In the genomic region with DNA sequence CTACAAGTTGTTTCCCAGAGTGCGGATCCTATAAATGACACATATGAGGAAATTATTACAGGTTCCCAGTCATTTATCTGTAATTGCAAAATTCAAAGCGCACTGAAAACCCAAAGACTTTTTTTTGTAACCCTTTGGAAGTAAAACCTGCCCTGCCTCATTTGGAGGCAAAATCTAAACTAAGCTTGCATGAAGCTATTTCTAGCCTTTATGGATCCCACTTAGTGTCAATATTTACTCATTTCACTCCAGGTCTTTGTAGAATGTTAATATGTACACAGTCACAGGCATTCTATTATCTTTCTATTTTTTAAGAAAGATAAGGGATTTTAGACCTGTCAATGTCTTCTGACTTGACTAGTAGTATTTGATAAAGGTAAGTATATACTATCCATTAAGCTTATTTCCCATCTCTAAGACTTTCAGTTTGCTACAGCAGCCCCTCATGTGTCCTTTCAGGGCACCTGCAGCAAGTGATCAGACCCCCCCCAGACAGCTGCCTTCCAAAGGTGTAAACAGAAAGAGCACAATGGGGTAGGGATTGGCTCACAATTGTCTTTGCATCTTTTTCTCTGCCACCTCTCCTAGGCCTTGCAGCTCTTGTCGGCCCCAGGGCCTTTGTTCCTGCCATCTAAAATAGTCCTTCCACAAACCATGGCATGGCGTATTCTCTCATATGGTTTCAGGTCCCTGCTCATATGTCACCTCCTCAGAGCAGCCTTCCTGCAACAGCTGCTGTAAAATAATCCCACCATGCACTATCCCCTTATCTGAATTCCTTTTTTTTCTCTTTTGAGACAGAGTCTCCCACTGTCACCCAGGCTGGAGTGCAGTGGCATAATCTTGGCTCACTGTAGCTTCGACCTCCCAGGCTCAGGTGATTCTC, we compare ENCODE assay signal across 1 cellular context.
TF ChIP-seq lines count a peak whose summit lies in the region.

No MANE protein-coding gene starts in this region.

TF ChIP-seq in HepG2, 621 proteins besides CTCF, POLR2A, EP300 and RAD21 (continued from another document and continues in another):
- TF ChIP-seq, protein P1, sequence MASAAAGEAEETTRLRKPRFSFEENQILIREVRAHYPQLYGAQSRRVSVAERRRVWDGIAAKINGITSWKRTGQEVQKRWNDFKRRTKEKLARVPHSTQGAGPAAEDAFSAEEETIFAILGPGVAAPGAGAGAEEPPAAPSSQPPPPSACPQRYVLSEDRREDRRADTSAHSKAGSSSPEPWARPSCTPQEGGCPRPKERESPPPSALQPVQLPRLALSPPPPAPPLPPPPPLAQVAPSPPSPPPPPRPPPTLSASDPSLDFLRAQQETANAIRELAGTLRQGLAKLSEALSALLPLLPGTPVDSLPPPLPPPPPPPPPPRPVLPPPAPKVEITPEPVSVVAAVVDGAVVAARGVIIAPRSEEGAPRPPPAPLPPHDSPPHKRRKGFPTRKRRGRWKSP (CRISPR knock-in tag; IDR thresholded peaks at IDR 0.05): no peak
- TF ChIP-seq KDM2A (CRISPR knock-in tag; IDR thresholded peaks at IDR 0.05; ENCODE audit: borderline replicate concordance, low read depth) (no peak), RBM22 (optimal IDR thresholded peaks at IDR 0.05; ENCODE audit: low read length) (no peak), TSC22D2 (CRISPR knock-in tag; IDR thresholded peaks at IDR 0.05; ENCODE audit: borderline replicate concordance) (no peak), ATAD3A (CRISPR knock-in tag; IDR thresholded peaks at IDR 0.05) (no peak), NFYB (CRISPR knock-in tag; IDR thresholded peaks at IDR 0.05) (no peak), ZBTB20 (CRISPR knock-in tag; IDR thresholded peaks at IDR 0.05; ENCODE audit: borderline replicate concordance, low read depth) (no peak), NKX3-1 (CRISPR knock-in tag; IDR thresholded peaks at IDR 0.05) (no peak), BCL6 (CRISPR knock-in tag; IDR thresholded peaks at IDR 0.05) (peak; percentile 93), MYC (CRISPR knock-in tag; IDR thresholded peaks at IDR 0.05; ENCODE audit: borderline replicate concordance) (no peak), ZNF558 (CRISPR knock-in tag; IDR thresholded peaks at IDR 0.05; ENCODE audit: borderline replicate concordance) (no peak), ZNF530 (CRISPR knock-in tag; IDR thresholded peaks at IDR 0.05; ENCODE audit: low read depth) (no peak), IRF2 (CRISPR knock-in tag; IDR thresholded peaks at IDR 0.05) (no peak; the same call in 1 of the 2 replicates), ZNF768 (CRISPR knock-in tag; IDR thresholded peaks at IDR 0.05) (no peak), ZBTB8A (CRISPR knock-in tag; IDR thresholded peaks at IDR 0.05; ENCODE audit: borderline replicate concordance, low read depth) (no peak), ZKSCAN1 (IDR thresholded peaks at IDR 0.05; ENCODE audit: low read length) (no peak), ZNF383 (CRISPR knock-in tag; IDR thresholded peaks at IDR 0.05; ENCODE audit: borderline replicate concordance) (no peak), ZNF264 (CRISPR knock-in tag; IDR thresholded peaks at IDR 0.05) (0 out of 2 replicates have a peak, but pooled peaks have one; percentile 27), ZNF331 (CRISPR knock-in tag; IDR thresholded peaks at IDR 0.05) (no peak), ATM (IDR thresholded peaks at IDR 0.05; ENCODE audit: borderline replicate concordance) (no peak), MEF2D (CRISPR knock-in tag; IDR thresholded peaks at IDR 0.05) (peak; percentile 91), CEBPG (CRISPR knock-in tag; IDR thresholded peaks at IDR 0.05) (peak; percentile 12; the same call in 1 of the 2 replicates), NFKBIZ (CRISPR knock-in tag; IDR thresholded peaks at IDR 0.05) (no peak; the same call in 1 of the 2 replicates), ETV5 (CRISPR knock-in tag; IDR thresholded peaks at IDR 0.05; ENCODE audit: borderline replicate concordance) (no peak), ZNF781 (CRISPR knock-in tag; IDR thresholded peaks at IDR 0.05; ENCODE audit: borderline replicate concordance, not compliant biosample characterization) (no peak), EEA1 (CRISPR knock-in tag; IDR thresholded peaks at IDR 0.05; ENCODE audit: borderline replicate concordance) (no peak), HMG20A (CRISPR knock-in tag; IDR thresholded peaks at IDR 0.05; ENCODE audit: borderline replicate concordance) (peak; percentile 71; the same call in 1 of the 2 replicates), ZNF589 (CRISPR knock-in tag; conservative IDR thresholded peaks at IDR 0.05) (no peak), ZNF777 (CRISPR knock-in tag; IDR thresholded peaks at IDR 0.05) (no peak), ARHGAP35 (CRISPR knock-in tag; IDR thresholded peaks at IDR 0.05; ENCODE audit: borderline replicate concordance) (no peak), HDAC1 (CRISPR knock-in tag; IDR thresholded peaks at IDR 0.05) (no peak; the same call in 1 of the 2 replicates), ZEB1 (IDR thresholded peaks at IDR 0.05; ENCODE audit: insufficient replicate concordance, low read depth) (no peak), POLR2AphosphoS5 (IDR thresholded peaks at IDR 0.05; ENCODE audit: low read depth, low read length) (no peak), KMT2B (CRISPR knock-in tag; IDR thresholded peaks at IDR 0.05) (no peak), RBM39 (IDR thresholded peaks at IDR 0.05; ENCODE audit: low read depth, low read length, poor library complexity, severe bottlenecking) (no peak), TOPORS (CRISPR knock-in tag; IDR thresholded peaks at IDR 0.05) (no peak), ZBTB7A (CRISPR knock-in tag; IDR thresholded peaks at IDR 0.05) (no peak), ZNF10 (CRISPR knock-in tag; IDR thresholded peaks at IDR 0.05; ENCODE audit: borderline replicate concordance, low read depth) (no peak)
- TF ChIP-seq, protein P2, sequence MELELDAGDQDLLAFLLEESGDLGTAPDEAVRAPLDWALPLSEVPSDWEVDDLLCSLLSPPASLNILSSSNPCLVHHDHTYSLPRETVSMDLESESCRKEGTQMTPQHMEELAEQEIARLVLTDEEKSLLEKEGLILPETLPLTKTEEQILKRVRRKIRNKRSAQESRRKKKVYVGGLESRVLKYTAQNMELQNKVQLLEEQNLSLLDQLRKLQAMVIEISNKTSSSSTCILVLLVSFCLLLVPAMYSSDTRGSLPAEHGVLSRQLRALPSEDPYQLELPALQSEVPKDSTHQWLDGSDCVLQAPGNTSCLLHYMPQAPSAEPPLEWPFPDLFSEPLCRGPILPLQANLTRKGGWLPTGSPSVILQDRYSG (CRISPR knock-in tag; IDR thresholded peaks at IDR 0.05): no peak
- TF ChIP-seq, protein P3, sequence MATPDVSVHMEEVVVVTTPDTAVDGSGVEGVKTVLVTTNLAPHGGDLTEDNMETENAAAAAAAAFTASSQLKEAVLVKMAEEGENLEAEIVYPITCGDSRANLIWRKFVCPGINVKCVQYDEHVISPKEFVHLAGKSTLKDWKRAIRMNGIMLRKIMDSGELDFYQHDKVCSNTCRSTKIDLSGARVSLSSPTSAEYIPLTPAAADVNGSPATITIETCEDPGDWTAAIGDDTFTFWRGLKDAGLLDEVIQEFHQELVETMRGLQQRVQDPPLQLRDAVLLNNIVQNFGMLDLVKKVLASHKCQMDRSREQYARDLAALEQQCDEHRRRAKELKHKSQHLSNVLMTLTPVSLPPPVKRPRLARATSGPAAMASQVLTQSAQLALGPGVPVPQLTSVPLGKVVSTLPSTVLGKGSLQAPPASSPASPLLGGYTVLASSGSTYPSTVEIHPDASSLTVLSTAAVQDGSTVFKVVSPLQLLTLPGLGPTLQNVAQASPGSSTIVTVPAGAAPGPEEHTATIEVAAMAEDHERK (CRISPR knock-in tag; IDR thresholded peaks at IDR 0.05; ENCODE audit: low read depth): no peak
- TF ChIP-seq, protein P4, sequence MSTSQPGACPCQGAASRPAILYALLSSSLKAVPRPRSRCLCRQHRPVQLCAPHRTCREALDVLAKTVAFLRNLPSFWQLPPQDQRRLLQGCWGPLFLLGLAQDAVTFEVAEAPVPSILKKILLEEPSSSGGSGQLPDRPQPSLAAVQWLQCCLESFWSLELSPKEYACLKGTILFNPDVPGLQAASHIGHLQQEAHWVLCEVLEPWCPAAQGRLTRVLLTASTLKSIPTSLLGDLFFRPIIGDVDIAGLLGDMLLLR (CRISPR knock-in tag; IDR thresholded peaks at IDR 0.05): no peak
- TF ChIP-seq, protein P5, sequence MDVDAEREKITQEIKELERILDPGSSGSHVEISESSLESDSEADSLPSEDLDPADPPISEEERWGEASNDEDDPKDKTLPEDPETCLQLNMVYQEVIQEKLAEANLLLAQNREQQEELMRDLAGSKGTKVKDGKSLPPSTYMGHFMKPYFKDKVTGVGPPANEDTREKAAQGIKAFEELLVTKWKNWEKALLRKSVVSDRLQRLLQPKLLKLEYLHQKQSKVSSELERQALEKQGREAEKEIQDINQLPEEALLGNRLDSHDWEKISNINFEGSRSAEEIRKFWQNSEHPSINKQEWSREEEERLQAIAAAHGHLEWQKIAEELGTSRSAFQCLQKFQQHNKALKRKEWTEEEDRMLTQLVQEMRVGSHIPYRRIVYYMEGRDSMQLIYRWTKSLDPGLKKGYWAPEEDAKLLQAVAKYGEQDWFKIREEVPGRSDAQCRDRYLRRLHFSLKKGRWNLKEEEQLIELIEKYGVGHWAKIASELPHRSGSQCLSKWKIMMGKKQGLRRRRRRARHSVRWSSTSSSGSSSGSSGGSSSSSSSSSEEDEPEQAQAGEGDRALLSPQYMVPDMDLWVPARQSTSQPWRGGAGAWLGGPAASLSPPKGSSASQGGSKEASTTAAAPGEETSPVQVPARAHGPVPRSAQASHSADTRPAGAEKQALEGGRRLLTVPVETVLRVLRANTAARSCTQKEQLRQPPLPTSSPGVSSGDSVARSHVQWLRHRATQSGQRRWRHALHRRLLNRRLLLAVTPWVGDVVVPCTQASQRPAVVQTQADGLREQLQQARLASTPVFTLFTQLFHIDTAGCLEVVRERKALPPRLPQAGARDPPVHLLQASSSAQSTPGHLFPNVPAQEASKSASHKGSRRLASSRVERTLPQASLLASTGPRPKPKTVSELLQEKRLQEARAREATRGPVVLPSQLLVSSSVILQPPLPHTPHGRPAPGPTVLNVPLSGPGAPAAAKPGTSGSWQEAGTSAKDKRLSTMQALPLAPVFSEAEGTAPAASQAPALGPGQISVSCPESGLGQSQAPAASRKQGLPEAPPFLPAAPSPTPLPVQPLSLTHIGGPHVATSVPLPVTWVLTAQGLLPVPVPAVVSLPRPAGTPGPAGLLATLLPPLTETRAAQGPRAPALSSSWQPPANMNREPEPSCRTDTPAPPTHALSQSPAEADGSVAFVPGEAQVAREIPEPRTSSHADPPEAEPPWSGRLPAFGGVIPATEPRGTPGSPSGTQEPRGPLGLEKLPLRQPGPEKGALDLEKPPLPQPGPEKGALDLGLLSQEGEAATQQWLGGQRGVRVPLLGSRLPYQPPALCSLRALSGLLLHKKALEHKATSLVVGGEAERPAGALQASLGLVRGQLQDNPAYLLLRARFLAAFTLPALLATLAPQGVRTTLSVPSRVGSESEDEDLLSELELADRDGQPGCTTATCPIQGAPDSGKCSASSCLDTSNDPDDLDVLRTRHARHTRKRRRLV (CRISPR knock-in tag; IDR thresholded peaks at IDR 0.05): no peak
- TF ChIP-seq, protein P6, sequence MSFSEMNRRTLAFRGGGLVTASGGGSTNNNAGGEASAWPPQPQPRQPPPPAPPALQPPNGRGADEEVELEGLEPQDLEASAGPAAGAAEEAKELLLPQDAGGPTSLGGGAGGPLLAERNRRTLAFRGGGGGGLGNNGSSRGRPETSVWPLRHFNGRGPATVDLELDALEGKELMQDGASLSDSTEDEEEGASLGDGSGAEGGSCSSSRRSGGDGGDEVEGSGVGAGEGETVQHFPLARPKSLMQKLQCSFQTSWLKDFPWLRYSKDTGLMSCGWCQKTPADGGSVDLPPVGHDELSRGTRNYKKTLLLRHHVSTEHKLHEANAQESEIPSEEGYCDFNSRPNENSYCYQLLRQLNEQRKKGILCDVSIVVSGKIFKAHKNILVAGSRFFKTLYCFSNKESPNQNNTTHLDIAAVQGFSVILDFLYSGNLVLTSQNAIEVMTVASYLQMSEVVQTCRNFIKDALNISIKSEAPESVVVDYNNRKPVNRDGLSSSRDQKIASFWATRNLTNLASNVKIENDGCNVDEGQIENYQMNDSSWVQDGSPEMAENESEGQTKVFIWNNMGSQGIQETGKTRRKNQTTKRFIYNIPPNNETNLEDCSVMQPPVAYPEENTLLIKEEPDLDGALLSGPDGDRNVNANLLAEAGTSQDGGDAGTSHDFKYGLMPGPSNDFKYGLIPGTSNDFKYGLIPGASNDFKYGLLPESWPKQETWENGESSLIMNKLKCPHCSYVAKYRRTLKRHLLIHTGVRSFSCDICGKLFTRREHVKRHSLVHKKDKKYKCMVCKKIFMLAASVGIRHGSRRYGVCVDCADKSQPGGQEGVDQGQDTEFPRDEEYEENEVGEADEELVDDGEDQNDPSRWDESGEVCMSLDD (CRISPR knock-in tag; IDR thresholded peaks at IDR 0.05; ENCODE audit: borderline replicate concordance): no peak
- TF ChIP-seq, protein P7, sequence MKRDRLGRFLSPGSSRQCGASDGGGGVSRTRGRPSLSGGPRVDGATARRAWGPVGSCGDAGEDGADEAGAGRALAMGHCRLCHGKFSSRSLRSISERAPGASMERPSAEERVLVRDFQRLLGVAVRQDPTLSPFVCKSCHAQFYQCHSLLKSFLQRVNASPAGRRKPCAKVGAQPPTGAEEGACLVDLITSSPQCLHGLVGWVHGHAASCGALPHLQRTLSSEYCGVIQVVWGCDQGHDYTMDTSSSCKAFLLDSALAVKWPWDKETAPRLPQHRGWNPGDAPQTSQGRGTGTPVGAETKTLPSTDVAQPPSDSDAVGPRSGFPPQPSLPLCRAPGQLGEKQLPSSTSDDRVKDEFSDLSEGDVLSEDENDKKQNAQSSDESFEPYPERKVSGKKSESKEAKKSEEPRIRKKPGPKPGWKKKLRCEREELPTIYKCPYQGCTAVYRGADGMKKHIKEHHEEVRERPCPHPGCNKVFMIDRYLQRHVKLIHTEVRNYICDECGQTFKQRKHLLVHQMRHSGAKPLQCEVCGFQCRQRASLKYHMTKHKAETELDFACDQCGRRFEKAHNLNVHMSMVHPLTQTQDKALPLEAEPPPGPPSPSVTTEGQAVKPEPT (CRISPR knock-in tag; IDR thresholded peaks at IDR 0.05; ENCODE audit: low read depth): no peak
- TF ChIP-seq, protein P8, sequence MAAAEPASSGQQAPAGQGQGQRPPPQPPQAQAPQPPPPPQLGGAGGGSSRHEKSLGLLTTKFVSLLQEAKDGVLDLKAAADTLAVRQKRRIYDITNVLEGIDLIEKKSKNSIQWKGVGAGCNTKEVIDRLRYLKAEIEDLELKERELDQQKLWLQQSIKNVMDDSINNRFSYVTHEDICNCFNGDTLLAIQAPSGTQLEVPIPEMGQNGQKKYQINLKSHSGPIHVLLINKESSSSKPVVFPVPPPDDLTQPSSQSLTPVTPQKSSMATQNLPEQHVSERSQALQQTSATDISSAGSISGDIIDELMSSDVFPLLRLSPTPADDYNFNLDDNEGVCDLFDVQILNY (CRISPR knock-in tag; conservative IDR thresholded peaks at IDR 0.05): no peak
- TF ChIP-seq, protein P9, sequence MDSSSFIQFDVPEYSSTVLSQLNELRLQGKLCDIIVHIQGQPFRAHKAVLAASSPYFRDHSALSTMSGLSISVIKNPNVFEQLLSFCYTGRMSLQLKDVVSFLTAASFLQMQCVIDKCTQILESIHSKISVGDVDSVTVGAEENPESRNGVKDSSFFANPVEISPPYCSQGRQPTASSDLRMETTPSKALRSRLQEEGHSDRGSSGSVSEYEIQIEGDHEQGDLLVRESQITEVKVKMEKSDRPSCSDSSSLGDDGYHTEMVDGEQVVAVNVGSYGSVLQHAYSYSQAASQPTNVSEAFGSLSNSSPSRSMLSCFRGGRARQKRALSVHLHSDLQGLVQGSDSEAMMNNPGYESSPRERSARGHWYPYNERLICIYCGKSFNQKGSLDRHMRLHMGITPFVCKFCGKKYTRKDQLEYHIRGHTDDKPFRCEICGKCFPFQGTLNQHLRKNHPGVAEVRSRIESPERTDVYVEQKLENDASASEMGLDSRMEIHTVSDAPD (CRISPR knock-in tag; IDR thresholded peaks at IDR 0.05): no peak
